In genomic region chr6:46719099-46719498, GRCh38 we compare ENCODE assay signal across 18 cellular contexts. TPM values are rescaled to one million over a fixed set of nuclear protein-coding genes. Genes with fewer than 3 reads are reported as not detected.
A peak's percentile ranks its signal among the peaks of the same experiment; 100 is the strongest.
DNase-seq lines count a peak whose midpoint lies in the region; FAIRE-seq and TF ChIP-seq lines count a peak whose summit lies in the region.
"Had no signal": no experiment of that assay in that cellular context is flagged by ENCODE, and none has a peak within 500 bp of the region (broad histone marks: within the 10 kb centered on the region; RNA-seq: fewer than 3 reads in every experiment).

No MANE protein-coding gene starts in this region.

- FAIRE-seq in H54 (lab: Jason Lieb, UNC): no peak
- FAIRE-seq: colon, G401.6 had no signal

- DNase-seq in Caki2 (ENCODE audit: low read depth): peak; percentile 11
- peak; percentile 86 for DNase-seq in HS-5 (ENCODE audit: low read depth)
- peak; percentile 79 for DNase-seq in astrocyte of the spinal cord (ENCODE audit: low read depth, low spot score)
- DNase-seq in kidney glomerular epithelial cell (lab: John Stamatoyannopoulos, UW): peak; percentile 84
- no peak for DNase-seq in activated CD4-positive, alpha-beta T cell treated with anti-CD3 and anti-CD28 coated beads, Interleukin-2, amount 50 U/mL, for 4 hours
- DNase-seq in H4 (ENCODE audit: low spot score): no peak
- DNase-seq in stimulated activated CD4-positive, alpha-beta T cell treated with anti-CD3 and anti-CD28 coated beads, Interleukin-12 subunit alpha, Interleukin-12 subunit beta, amount 100 ng/mL, for 4 hours: no peak
- no peak for DNase-seq in H54 (ENCODE audit: insufficient read length, low spot score)
- DNase-seq: H7; NCI-H1436; NCI-H524 treated with DMSO at 0.1 percent for 48 hours; Right ventricle myocardium superior; stimulated activated CD4-positive, alpha-beta T cell treated with anti-CD3 and anti-CD28 coated beads, Interleukin-4, amount 100 ng/mL, for 1 hour had no signal

- in situ Hi-C loops in Caki2 (cut with HindIII; ENCODE audit: low pct_unique_long_range_greater_than_20kb, low sequenced_read_pairs): no loop called here
- in situ Hi-C loops in astrocyte of the spinal cord (cut with HindIII; ENCODE audit: low sequenced_read_pairs): no loop called here

- no peak for TF ChIP-seq CTCF in astrocyte of the spinal cord (IDR thresholded peaks at IDR 0.05; ENCODE audit: low read depth, low read length)

- H3K4me3 ChIP-seq in astrocyte of the spinal cord (ENCODE audit: low read depth, low read length): no peak overlapping the region

- TF ChIP-seq POLR2A in H54 (IDR thresholded peaks at IDR 0.05; ENCODE audit: low read depth, low read length): no peak

RNA-seq across cellular contexts. Expression of gene PLA2G7, which starts 16.1 kb away (rescaled TPM):
- 0.44 TPM in 1 of 2 replicates, not detected in the other for total RNA-seq in Caki2 (2014; rRNA removed; shearing (Covaris generic); ENCODE audit: low replicate concordance)
- total RNA-seq in H4 (2014; rRNA removed; shearing (Covaris generic)): not detected in 2 replicates
- total RNA-seq: fibroblast of villous mesenchyme, pulmonary artery endothelial cell had no signal

RNA-seq across cellular contexts. Expression of gene ANKRD66, which starts 27.6 kb away (rescaled TPM):
- not detected in 2 replicates for total RNA-seq in Caki2 (2014; rRNA removed; shearing (Covaris generic); ENCODE audit: low replicate concordance)
- total RNA-seq in H4 (2014; rRNA removed; shearing (Covaris generic)): not detected in 2 replicates
- total RNA-seq: B cell, fibroblast of villous mesenchyme, H7, pulmonary artery endothelial cell, Right ventricle myocardium superior had no signal

RNA-seq across cellular contexts. Expression of gene TDRD6, which starts 31.4 kb away (rescaled TPM):
- not detected in 2 replicates for total RNA-seq in Caki2 (2014; rRNA removed; shearing (Covaris generic); ENCODE audit: low replicate concordance)
- 0.70 TPM in 1 of 2 replicates, not detected in the other for total RNA-seq in H4 (2014; rRNA removed; shearing (Covaris generic))
- total RNA-seq: B cell, H7, pulmonary artery endothelial cell had no signal

Comparison
In these comparisons a context has a peak if more than half of its experiments do, and no peak if none do; other contexts are left out.
1. DNase-seq: peak in Caki2 (single experiment), HS-5 (single experiment), astrocyte of the spinal cord (single experiment) and kidney glomerular epithelial cell (single experiment); none in activated CD4-positive, alpha-beta T cell treated with anti-CD3 and anti-CD28 coated beads, Interleukin-2, amount 50 U/mL, for 4 hours (0 of 2), H4 (single experiment), stimulated activated CD4-positive, alpha-beta T cell treated with anti-CD3 and anti-CD28 coated beads, Interleukin-12 subunit alpha, Interleukin-12 subunit beta, amount 100 ng/mL, for 4 hours (single experiment) and H54 (single experiment).